Comparison of ENCODE assay signal across 7 cellular contexts in the genomic region with DNA sequence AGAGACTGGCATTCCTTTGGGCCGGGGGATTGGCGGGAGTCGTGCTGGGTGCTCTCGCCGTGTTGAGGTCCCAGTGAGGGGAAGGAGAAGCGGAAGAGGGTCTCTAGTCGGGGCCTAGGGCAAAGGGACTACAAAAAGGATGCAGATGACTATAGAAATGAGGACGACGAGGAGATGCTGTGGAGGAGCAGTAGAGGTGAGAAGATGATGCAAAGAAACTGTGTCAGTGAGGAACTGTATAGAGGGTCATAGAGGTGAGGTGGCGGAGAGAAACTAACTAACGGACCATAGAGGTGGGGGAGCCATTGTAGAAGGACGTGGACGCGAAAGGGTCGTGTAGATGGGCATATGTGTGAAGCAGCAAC. TPM values are rescaled to one million over a fixed set of nuclear protein-coding genes. Genes with fewer than 3 reads are reported as not detected.
A peak's percentile ranks its signal among the peaks of the same experiment; 100 is the strongest.
DNase-seq lines count a peak whose midpoint lies in the region; TF ChIP-seq lines count a peak whose summit lies in the region.

No MANE protein-coding gene starts in this region.

- POLR2A ChIA-PET in HEK293 (lab: Yijun Ruan, JAX): interaction anchor here (0.7 to 1.5 kb wide), 3 partner anchors 10 to 74 kb away, joined by 3 to 6 read pairs (median 6); a partner anchor contains a TSS

- intact Hi-C loops in stomach (cut with DNase I; ENCODE audit: low total_unique reads): no loop called here

- H3K9me3 ChIP-seq in HEK293 (ENCODE audit: control insufficient read depth, insufficient read depth, low read depth, low read length) (no peaks in the 10 kb centered on the region), WERI-Rb-1 (ENCODE audit: severe bottlenecking) (no peaks in the 10 kb centered on the region), stomach (no peaks in the 10 kb centered on the region)

- no peak for TF ChIP-seq EP300 in stomach (IDR thresholded peaks at IDR 0.05)

- H3K4me1 ChIP-seq in HEK293 (ENCODE audit: control insufficient read depth, insufficient read depth, low read length) (peaks cover 6% of the 10 kb centered on the region), stomach (peaks cover 21 to 52% (median 44%) of the 10 kb centered on the region in 4 donors)

- DNase-seq in WERI-Rb-1 (no peak), stomach (no peak), DMS153 treated with DMSO at 0.1 percent for 48 hours (lab: John Stamatoyannopoulos, UW; ENCODE audit: unreplicated experiment) (no peak), CD1c-positive myeloid dendritic cell (ENCODE audit: extremely low spot score) (no peak), hippocampal formation (lab: John Stamatoyannopoulos, UW) (no peak)

- no peak for TF ChIP-seq POLR2A in stomach (IDR thresholded peaks at IDR 0.05)

- H3K27me3 ChIP-seq in WERI-Rb-1 (ENCODE audit: insufficient read depth, low read depth, severe bottlenecking) (no peaks in the 10 kb centered on the region), stomach (no peaks in the 10 kb centered on the region)

- TF ChIP-seq CTCF in HEK293 (tag by site-specific recombination; IDR thresholded peaks at IDR 0.05): no peak
- TF ChIP-seq CTCF in WERI-Rb-1 (IDR thresholded peaks at IDR 0.05; ENCODE audit: low read depth, low read length): no peak
- TF ChIP-seq CTCF in stomach (IDR thresholded peaks at IDR 0.05): no peak

- 1 to 3% (median 2%) methylated on average over 15 of the region's 15 CpGs for WGBS in stomach, 5 donors

- H3K36me3 ChIP-seq in HEK293 (ENCODE audit: control insufficient read depth in 2 of 2, insufficient read depth in 1 of 2, low read length in 2 of 2) (peaks cover 17 to 68% of the 10 kb centered on the region in 2 experiments), WERI-Rb-1 (peaks cover 52% of the 10 kb centered on the region), stomach (peaks cover 17 to 66% (median 57%) of the 10 kb centered on the region in 4 donors)

- H3K4me3 ChIP-seq in HEK293 (ENCODE audit: low read depth, low read length): peak overlapping the region; percentile 95
- peak overlapping the region; percentile 96 for H3K4me3 ChIP-seq in WERI-Rb-1 (ENCODE audit: low read depth, low read length)
- H3K4me3 ChIP-seq in iPS-11a (ENCODE audit: low read depth, low read length): peak overlapping the region; percentile 98
- H3K4me3 ChIP-seq in stomach: peak overlapping the region; percentile 66 to 94 (median 92)

- CTCF ChIA-PET in HEK293 (lab: Yijun Ruan, JAX): interaction anchor here (6.4 to 16.6 kb wide), 2 partner anchors 10 to 29 kb away, joined by 49 to 274 read pairs; a partner anchor contains a TSS

- H3K27ac ChIP-seq in HEK293 (ENCODE audit: extremely low read depth, low read depth, low read length): peak overlapping the region; percentile 82; the same call in 1 of the 2 replicates
- H3K27ac ChIP-seq in WERI-Rb-1: peak overlapping the region; percentile 86
- peak overlapping the region; percentile 69 to 86 (median 82) for H3K27ac ChIP-seq in stomach

TF ChIP-seq in HEK293, 187 proteins besides CTCF, POLR2A, EP300 and RAD21 (continues in another document):
- no peak for TF ChIP-seq ZNF660 (tag by site-specific recombination; IDR thresholded peaks at IDR 0.05)
- TF ChIP-seq TRIM28 (IDR thresholded peaks at IDR 0.05; ENCODE audit: borderline replicate concordance, low read length): no peak
- TF ChIP-seq ZNF664 (tag by site-specific recombination; IDR thresholded peaks at IDR 0.05): no peak
- no peak for TF ChIP-seq SALL2 (tag by site-specific recombination; IDR thresholded peaks at IDR 0.05; ENCODE audit: borderline replicate concordance)
- TF ChIP-seq, protein P1, sequence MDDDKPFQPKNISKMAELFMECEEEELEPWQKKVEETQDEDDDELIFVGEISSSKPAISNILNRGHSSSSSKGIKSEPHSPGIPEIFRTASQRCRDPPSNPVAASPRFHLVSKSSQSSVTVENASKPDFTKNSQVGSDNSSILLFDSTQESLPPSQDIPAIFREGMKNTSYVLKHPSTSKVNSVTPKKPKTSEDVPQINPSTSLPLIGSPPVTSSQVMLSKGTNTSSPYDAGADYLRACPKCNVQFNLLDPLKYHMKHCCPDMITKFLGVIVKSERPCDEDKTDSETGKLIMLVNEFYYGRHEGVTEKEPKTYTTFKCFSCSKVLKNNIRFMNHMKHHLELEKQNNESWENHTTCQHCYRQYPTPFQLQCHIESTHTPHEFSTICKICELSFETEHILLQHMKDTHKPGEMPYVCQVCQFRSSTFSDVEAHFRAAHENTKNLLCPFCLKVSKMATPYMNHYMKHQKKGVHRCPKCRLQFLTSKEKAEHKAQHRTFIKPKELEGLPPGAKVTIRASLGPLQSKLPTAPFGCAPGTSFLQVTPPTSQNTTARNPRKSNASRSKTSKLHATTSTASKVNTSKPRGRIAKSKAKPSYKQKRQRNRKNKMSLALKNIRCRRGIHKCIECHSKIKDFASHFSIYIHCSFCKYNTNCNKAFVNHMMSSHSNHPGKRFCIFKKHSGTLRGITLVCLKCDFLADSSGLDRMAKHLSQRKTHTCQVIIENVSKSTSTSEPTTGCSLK (tag by site-specific recombination; IDR thresholded peaks at IDR 0.05): no peak
- no peak for TF ChIP-seq ZNF133 (tag by site-specific recombination; IDR thresholded peaks at IDR 0.05)
- TF ChIP-seq, protein P2, sequence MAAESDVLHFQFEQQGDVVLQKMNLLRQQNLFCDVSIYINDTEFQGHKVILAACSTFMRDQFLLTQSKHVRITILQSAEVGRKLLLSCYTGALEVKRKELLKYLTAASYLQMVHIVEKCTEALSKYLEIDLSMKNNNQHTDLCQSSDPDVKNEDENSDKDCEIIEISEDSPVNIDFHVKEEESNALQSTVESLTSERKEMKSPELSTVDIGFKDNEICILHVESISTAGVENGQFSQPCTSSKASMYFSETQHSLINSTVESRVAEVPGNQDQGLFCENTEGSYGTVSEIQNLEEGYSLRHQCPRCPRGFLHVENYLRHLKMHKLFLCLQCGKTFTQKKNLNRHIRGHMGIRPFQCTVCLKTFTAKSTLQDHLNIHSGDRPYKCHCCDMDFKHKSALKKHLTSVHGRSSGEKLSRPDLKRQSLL (tag by site-specific recombination; IDR thresholded peaks at IDR 0.05): no peak
- TF ChIP-seq, protein P3, sequence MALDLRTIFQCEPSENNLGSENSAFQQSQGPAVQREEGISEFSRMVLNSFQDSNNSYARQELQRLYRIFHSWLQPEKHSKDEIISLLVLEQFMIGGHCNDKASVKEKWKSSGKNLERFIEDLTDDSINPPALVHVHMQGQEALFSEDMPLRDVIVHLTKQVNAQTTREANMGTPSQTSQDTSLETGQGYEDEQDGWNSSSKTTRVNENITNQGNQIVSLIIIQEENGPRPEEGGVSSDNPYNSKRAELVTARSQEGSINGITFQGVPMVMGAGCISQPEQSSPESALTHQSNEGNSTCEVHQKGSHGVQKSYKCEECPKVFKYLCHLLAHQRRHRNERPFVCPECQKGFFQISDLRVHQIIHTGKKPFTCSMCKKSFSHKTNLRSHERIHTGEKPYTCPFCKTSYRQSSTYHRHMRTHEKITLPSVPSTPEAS (tag by site-specific recombination; IDR thresholded peaks at IDR 0.05): no peak
- TF ChIP-seq SCRT1 (tag by site-specific recombination; IDR thresholded peaks at IDR 0.05; ENCODE audit: borderline replicate concordance): no peak
- TF ChIP-seq MYNN (tag by site-specific recombination; IDR thresholded peaks at IDR 0.05; ENCODE audit: borderline replicate concordance): no peak
- TF ChIP-seq GLIS2 (tag by site-specific recombination; IDR thresholded peaks at IDR 0.05): no peak
- TF ChIP-seq ZNF433 (tag by site-specific recombination; IDR thresholded peaks at IDR 0.05; ENCODE audit: low read depth): no peak
- no peak for TF ChIP-seq ZNF132 (tag by site-specific recombination; IDR thresholded peaks at IDR 0.05; ENCODE audit: borderline replicate concordance)
- 0 out of 2 replicates have a peak, but pooled peaks have one; percentile 29 for TF ChIP-seq ZNF558 (tag by site-specific recombination; IDR thresholded peaks at IDR 0.05)
- no peak for TF ChIP-seq ZNF521 (tag by site-specific recombination; IDR thresholded peaks at IDR 0.05)
- no peak; the same call in 1 of the 2 replicates for TF ChIP-seq KLF16 (tag by site-specific recombination; IDR thresholded peaks at IDR 0.05)
- TF ChIP-seq, protein P4, sequence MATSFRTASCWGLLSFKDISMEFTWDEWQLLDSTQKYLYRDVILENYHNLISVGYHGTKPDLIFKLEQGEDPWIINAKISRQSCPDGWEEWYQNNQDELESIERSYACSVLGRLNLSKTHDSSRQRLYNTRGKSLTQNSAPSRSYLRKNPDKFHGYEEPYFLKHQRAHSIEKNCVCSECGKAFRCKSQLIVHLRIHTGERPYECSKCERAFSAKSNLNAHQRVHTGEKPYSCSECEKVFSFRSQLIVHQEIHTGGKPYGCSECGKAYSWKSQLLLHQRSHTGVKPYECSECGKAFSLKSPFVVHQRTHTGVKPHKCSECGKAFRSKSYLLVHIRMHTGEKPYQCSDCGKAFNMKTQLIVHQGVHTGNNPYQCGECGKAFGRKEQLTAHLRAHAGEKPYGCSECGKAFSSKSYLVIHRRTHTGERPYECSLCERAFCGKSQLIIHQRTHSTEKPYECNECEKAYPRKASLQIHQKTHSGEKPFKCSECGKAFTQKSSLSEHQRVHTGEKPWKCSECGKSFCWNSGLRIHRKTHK (tag by site-specific recombination; IDR thresholded peaks at IDR 0.05): no peak
- TF ChIP-seq ZNF548 (tag by site-specific recombination; IDR thresholded peaks at IDR 0.05): no peak
- TF ChIP-seq ZNF658 (tag by site-specific recombination; IDR thresholded peaks at IDR 0.05): no peak

RNA-seq across cellular contexts. Expression of a gene that starts 0.3 kb away (rescaled TPM):
- 10 to 100 TPM in 2 of 5 donors, 1 to 10 TPM in 2, not detected in 1; 4.2 to 30.8 (median 18.0) TPM for total RNA-seq in stomach
- polyA plus RNA-seq in stomach: 1 to 10 TPM; 2.3 to 4.8 (median 4.7) TPM

RNA-seq across cellular contexts. Expression of a gene that starts 0.4 kb away (rescaled TPM):
- 100 to 1,000 TPM in 1 of 5 donors, 10 to 100 TPM in 4; 29.9 to 243 (median 93.3) TPM for total RNA-seq in stomach
- polyA plus RNA-seq in stomach: 100 to 1,000 TPM in 1 of 3 donors, 10 to 100 TPM in 2; 91.2 to 131 (median 98.6) TPM

RNA-seq across cellular contexts. Expression of a gene that starts 11.9 kb away (rescaled TPM):
- 10 to 100 TPM; 41.2 to 70.7 (median 52.5) TPM for total RNA-seq in stomach
- 10 to 100 TPM; 34.7 to 58.2 (median 39.1) TPM for polyA plus RNA-seq in stomach

RNA-seq across cellular contexts. Expression of a gene that starts 18.4 kb away (rescaled TPM):
- 10 to 100 TPM in 3 of 5 donors, 1 to 10 TPM in 2; 7.6 to 96.3 (median 25.5) TPM for total RNA-seq in stomach
- polyA plus RNA-seq in stomach: 1 to 10 TPM; 5.1 to 6.2 (median 6.1) TPM

RNA-seq across cellular contexts. Expression of a gene that starts 43.3 kb away (rescaled TPM):
- 1 to 10 TPM in 1 of 5 donors, not detected in 4; 2.4 TPM for total RNA-seq in stomach
- polyA plus RNA-seq in stomach: under 1 TPM; 0.20 to 0.76 (median 0.75) TPM
